ENCODE assay signal across 14 cellular contexts in the genomic region with DNA sequence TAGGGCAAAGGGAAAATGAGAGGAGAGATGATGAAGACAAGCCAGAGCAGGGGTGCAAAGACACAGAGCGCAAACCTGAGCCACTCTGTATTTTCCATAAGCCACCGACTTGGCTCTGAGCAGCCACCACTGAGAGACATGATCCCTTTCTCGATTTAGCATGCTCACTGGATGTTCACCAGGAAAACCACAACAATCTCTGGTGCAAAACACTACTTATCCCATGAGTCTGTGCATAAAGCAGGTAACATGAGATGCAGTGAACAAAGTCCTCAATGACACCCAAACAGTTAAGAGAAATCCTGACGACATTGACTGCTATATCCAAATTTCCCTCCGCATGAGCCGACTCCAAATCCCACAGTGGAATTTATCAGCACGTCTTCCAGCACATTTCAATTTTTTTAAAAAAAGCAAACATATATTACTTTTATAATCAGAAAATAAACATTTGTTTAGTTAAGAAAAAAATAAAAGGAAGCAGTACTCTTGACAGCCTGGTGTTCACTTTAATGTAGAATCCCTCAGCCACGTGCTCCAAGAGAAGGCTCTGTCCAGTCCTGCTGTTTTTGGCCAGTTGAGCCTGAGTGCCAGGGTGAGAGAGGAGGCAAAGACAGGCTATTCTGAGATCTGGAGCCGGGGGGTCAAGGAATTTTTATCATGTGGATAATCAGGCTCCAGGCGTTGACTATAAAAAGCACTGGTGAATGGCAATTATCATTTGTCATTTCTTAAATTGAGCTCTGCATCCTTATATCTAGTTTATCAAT.
"Had no signal": no experiment of that assay in that cellular context is flagged by ENCODE, and none has a peak within 500 bp of the region (broad histone marks: within the 10 kb centered on the region; RNA-seq: fewer than 3 reads in every experiment).

No MANE protein-coding gene starts in this region.

- DNase-seq: activated CD4-positive, alpha-beta T cell treated with anti-CD3 and anti-CD28 coated beads, Interleukin-2, amount 10 ng/mL, durations not matched to agents 24 days and 14 days; activated CD4-positive, CD25-positive, alpha-beta regulatory T cell; activated CD8-positive, alpha-beta T cell treated with anti-CD3 and anti-CD28 coated beads for 36 hours; activated naive CD4-positive, alpha-beta T cell; activated naive CD8-positive, alpha-beta T cell treated with anti-CD3 and anti-CD28 coated beads, Interleukin-2, amount 10 ng/mL, durations not matched to agents 7 days and 5 days; activated T-cell treated with anti-CD3 and anti-CD28 coated beads, Interleukin-2, amount 50 U/mL, for 1 hour; amygdala; foreskin keratinocyte; kidney glomerular epithelial cell; left ventricle myocardium inferior; mammary epithelial cell; stimulated activated naive CD4-positive, alpha-beta T cell; T1000 had no signal

- H3K4me3 ChIP-seq: coronary artery, left ventricle myocardium inferior had no signal

- H3K27me3 ChIP-seq: foreskin keratinocyte had no signal

- H3K27ac ChIP-seq: foreskin keratinocyte, left ventricle myocardium inferior had no signal

- H3K4me1 ChIP-seq: left ventricle myocardium inferior had no signal

- H3K36me3 ChIP-seq: left ventricle myocardium inferior had no signal

- H3K9me3 ChIP-seq: left ventricle myocardium inferior had no signal
